Comparison of ENCODE assay signal across 1 cellular context in the genomic region with DNA sequence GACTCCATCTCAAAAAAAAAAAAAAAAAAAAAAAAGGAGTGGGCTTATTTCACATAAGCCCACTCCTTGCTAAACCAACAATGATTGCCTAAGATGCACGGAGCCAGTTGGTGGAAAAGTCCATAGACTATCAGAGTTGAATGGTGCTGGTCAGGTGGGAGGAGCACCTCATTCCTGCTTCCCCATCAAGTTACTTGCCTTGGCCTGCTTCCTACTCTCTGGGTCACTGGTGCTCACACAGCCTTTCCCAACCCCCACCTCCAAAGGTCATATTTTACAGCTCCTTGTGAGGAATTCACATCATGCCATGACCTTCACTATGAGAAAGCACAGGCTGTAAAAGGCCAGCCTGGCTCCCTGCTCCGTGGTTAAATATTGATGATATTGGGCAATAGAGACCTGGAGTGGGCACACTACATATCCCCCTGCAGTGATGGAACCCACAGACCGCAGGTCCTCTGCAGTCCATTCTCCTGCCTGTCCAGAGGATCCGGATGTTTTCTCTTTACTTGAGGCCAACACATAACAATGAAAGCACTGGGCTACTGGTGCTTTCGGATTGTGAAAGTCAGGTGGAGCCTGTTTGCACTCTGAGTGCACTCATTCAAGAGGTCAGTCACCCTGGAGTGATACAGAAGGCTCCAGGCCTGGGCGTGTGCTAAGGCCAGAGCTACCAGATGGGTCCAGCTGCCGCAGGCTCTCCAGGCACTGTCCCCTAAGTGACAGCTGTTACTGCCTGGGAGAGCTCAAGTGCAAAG.
TF ChIP-seq lines count a peak whose summit lies in the region.

A gene (plus strand): TSS at position 664 of the 758 bp plus-strand sequence. CDS start 4,618 bp downstream, outside the sequence.

TF ChIP-seq in HepG2, 621 proteins besides CTCF, POLR2A, EP300 and RAD21 (continued from another document and continues in another):
- TF ChIP-seq, protein P1, sequence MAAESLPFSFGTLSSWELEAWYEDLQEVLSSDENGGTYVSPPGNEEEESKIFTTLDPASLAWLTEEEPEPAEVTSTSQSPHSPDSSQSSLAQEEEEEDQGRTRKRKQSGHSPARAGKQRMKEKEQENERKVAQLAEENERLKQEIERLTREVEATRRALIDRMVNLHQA (CRISPR knock-in tag; IDR thresholded peaks at IDR 0.05), result no peak
- TF ChIP-seq ZNF674 (CRISPR knock-in tag; IDR thresholded peaks at IDR 0.05; ENCODE audit: low read depth) (no peak), RFXANK (CRISPR knock-in tag; IDR thresholded peaks at IDR 0.05) (peak; percentile 77; the same call in 1 of the 2 replicates), NR2F6 (IDR thresholded peaks at IDR 0.05) (peak; percentile 91), NR2F6 (CRISPR knock-in tag; IDR thresholded peaks at IDR 0.05) (peak; percentile 96), NONO (IDR thresholded peaks at IDR 0.05) (no peak), NONO (CRISPR knock-in tag; conservative IDR thresholded peaks at IDR 0.05) (peak; percentile 86), TCF12 (IDR thresholded peaks at IDR 0.05) (no peak), TCF12 (CRISPR knock-in tag; IDR thresholded peaks at IDR 0.05) (0 out of 2 replicates have a peak, but pooled peaks have one; percentile 70), PHF5A (CRISPR knock-in tag; IDR thresholded peaks at IDR 0.05; ENCODE audit: low read depth, unreplicated experiment) (peak; percentile 89), RBFOX2 (IDR thresholded peaks at IDR 0.05; ENCODE audit: low read depth, low read length) (no peak), KDM3A (CRISPR knock-in tag; IDR thresholded peaks at IDR 0.05; ENCODE audit: low read depth) (peak; percentile 77; the same call in 1 of the 2 replicates), FOXP1 (IDR thresholded peaks at IDR 0.05) (0 out of 2 replicates have a peak, but pooled peaks have one; percentile 44), FOXP1 (CRISPR knock-in tag; IDR thresholded peaks at IDR 0.05) (peak; percentile 89), KLF6 (CRISPR knock-in tag; IDR thresholded peaks at IDR 0.05) (peak; percentile 51; the same call in 1 of the 2 replicates), PRPF4 (IDR thresholded peaks at IDR 0.05; ENCODE audit: low read depth, low read length, poor library complexity, severe bottlenecking) (peak; percentile 36), MXD4 (CRISPR knock-in tag; IDR thresholded peaks at IDR 0.05) (peak; percentile 59; the same call in 1 of the 2 replicates), ZNF629 (CRISPR knock-in tag; conservative IDR thresholded peaks at IDR 0.05) (peak; percentile 41; the same call in 1 of the 2 replicates), CEBPG (CRISPR knock-in tag; IDR thresholded peaks at IDR 0.05) (peak; percentile 90), HHEX (CRISPR knock-in tag; IDR thresholded peaks at IDR 0.05) (no peak; the same call in 1 of the 2 replicates), ZSCAN21 (CRISPR knock-in tag; IDR thresholded peaks at IDR 0.05; ENCODE audit: borderline replicate concordance) (0 out of 2 replicates have a peak, but pooled peaks have one; percentile 35), ZNF777 (CRISPR knock-in tag; IDR thresholded peaks at IDR 0.05) (0 out of 2 replicates have a peak, but pooled peaks have one; percentile 39), MIER2 (CRISPR knock-in tag; IDR thresholded peaks at IDR 0.05) (peak; percentile 75), TP53 (CRISPR knock-in tag; conservative IDR thresholded peaks at IDR 0.05) (peak; percentile 48; the same call in 1 of the 2 replicates), ZNF263 (CRISPR knock-in tag; IDR thresholded peaks at IDR 0.05) (peak; percentile 88), ZBTB7A (CRISPR knock-in tag; IDR thresholded peaks at IDR 0.05) (peak; percentile 74; the same call in 1 of the 2 replicates), TCF7 (IDR thresholded peaks at IDR 0.05; ENCODE audit: low read depth) (peak; percentile 37; the same call in 1 of the 2 replicates), SSRP1 (CRISPR knock-in tag; IDR thresholded peaks at IDR 0.05) (peak; percentile 86; the same call in 1 of the 2 replicates), ZKSCAN8 (CRISPR knock-in tag; IDR thresholded peaks at IDR 0.05; ENCODE audit: borderline replicate concordance) (peak; percentile 93; the same call in 1 of the 2 replicates), SOX5 (CRISPR knock-in tag; IDR thresholded peaks at IDR 0.05; ENCODE audit: borderline replicate concordance) (peak; percentile 99)
- TF ChIP-seq, protein P2, sequence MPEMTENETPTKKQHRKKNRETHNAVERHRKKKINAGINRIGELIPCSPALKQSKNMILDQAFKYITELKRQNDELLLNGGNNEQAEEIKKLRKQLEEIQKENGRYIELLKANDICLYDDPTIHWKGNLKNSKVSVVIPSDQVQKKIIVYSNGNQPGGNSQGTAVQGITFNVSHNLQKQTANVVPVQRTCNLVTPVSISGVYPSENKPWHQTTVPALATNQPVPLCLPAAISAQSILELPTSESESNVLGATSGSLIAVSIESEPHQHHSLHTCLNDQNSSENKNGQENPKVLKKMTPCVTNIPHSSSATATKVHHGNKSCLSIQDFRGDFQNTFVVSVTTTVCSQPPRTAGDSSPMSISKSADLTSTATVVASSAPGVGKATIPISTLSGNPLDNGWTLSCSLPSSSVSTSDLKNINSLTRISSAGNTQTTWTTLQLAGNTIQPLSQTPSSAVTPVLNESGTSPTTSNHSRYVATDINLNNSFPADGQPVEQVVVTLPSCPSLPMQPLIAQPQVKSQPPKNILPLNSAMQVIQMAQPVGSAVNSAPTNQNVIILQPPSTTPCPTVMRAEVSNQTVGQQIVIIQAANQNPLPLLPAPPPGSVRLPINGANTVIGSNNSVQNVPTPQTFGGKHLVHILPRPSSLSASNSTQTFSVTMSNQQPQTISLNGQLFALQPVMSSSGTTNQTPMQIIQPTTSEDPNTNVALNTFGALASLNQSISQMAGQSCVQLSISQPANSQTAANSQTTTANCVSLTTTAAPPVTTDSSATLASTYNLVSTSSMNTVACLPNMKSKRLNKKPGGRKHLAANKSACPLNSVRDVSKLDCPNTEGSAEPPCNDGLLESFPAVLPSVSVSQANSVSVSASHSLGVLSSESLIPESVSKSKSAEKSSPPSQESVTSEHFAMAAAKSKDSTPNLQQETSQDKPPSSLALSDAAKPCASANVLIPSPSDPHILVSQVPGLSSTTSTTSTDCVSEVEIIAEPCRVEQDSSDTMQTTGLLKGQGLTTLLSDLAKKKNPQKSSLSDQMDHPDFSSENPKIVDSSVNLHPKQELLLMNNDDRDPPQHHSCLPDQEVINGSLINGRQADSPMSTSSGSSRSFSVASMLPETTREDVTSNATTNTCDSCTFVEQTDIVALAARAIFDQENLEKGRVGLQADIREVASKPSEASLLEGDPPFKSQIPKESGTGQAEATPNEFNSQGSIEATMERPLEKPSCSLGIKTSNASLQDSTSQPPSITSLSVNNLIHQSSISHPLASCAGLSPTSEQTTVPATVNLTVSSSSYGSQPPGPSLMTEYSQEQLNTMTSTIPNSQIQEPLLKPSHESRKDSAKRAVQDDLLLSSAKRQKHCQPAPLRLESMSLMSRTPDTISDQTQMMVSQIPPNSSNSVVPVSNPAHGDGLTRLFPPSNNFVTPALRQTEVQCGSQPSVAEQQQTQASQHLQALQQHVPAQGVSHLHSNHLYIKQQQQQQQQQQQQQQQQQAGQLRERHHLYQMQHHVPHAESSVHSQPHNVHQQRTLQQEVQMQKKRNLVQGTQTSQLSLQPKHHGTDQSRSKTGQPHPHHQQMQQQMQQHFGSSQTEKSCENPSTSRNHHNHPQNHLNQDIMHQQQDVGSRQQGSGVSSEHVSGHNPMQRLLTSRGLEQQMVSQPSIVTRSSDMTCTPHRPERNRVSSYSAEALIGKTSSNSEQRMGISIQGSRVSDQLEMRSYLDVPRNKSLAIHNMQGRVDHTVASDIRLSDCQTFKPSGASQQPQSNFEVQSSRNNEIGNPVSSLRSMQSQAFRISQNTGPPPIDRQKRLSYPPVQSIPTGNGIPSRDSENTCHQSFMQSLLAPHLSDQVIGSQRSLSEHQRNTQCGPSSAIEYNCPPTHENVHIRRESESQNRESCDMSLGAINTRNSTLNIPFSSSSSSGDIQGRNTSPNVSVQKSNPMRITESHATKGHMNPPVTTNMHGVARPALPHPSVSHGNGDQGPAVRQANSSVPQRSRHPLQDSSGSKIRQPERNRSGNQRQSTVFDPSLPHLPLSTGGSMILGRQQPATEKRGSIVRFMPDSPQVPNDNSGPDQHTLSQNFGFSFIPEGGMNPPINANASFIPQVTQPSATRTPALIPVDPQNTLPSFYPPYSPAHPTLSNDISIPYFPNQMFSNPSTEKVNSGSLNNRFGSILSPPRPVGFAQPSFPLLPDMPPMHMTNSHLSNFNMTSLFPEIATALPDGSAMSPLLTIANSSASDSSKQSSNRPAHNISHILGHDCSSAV (CRISPR knock-in tag; IDR thresholded peaks at IDR 0.05; ENCODE audit: borderline replicate concordance), result no peak
- TF ChIP-seq, protein P3, sequence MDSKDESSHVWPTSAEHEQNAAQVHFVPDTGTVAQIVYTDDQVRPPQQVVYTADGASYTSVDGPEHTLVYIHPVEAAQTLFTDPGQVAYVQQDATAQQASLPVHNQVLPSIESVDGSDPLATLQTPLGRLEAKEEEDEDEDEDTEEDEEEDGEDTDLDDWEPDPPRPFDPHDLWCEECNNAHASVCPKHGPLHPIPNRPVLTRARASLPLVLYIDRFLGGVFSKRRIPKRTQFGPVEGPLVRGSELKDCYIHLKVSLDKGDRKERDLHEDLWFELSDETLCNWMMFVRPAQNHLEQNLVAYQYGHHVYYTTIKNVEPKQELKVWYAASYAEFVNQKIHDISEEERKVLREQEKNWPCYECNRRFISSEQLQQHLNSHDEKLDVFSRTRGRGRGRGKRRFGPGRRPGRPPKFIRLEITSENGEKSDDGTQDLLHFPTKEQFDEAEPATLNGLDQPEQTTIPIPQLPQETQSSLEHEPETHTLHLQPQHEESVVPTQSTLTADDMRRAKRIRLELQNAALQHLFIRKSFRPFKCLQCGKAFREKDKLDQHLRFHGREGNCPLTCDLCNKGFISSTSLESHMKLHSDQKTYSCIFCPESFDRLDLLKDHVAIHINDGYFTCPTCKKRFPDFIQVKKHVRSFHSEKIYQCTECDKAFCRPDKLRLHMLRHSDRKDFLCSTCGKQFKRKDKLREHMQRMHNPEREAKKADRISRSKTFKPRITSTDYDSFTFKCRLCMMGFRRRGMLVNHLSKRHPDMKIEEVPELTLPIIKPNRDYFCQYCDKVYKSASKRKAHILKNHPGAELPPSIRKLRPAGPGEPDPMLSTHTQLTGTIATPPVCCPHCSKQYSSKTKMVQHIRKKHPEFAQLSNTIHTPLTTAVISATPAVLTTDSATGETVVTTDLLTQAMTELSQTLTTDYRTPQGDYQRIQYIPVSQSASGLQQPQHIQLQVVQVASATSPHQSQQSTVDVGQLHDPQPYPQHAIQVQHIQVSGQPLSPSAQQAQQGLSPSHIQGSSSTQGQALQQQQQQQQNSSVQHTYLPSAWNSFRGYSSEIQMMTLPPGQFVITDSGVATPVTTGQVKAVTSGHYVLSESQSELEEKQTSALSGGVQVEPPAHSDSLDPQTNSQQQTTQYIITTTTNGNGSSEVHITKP (CRISPR knock-in tag; IDR thresholded peaks at IDR 0.05; ENCODE audit: low read depth), result peak; percentile 68; the same call in 1 of the 2 replicates
- TF ChIP-seq, protein P4, sequence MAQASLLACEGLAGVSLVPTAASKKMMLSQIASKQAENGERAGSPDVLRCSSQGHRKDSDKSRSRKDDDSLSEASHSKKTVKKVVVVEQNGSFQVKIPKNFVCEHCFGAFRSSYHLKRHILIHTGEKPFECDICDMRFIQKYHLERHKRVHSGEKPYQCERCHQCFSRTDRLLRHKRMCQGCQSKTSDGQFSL (CRISPR knock-in tag; IDR thresholded peaks at IDR 0.05), result 0 out of 2 replicates have a peak, but pooled peaks have one; percentile 39
- TF ChIP-seq, protein P5, sequence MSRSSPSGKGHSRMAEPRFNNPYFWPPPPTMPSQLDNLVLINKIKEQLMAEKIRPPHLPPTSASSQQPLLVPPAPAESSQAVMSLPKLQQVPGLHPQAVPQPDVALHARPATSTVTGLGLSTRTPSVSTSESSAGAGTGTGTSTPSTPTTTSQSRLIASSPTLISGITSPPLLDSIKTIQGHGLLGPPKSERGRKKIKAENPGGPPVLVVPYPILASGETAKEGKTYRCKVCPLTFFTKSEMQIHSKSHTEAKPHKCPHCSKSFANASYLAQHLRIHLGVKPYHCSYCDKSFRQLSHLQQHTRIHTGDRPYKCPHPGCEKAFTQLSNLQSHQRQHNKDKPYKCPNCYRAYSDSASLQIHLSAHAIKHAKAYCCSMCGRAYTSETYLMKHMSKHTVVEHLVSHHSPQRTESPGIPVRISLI (CRISPR knock-in tag; IDR thresholded peaks at IDR 0.05; ENCODE audit: borderline replicate concordance), result peak; percentile 74
- TF ChIP-seq, protein P6, sequence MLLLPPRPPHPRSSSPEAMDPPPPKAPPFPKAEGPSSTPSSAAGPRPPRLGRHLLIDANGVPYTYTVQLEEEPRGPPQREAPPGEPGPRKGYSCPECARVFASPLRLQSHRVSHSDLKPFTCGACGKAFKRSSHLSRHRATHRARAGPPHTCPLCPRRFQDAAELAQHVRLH (CRISPR knock-in tag; IDR thresholded peaks at IDR 0.05; ENCODE audit: borderline replicate concordance, low read depth), result 0 out of 2 replicates have a peak, but pooled peaks have one; percentile 57
- TF ChIP-seq, protein P7, sequence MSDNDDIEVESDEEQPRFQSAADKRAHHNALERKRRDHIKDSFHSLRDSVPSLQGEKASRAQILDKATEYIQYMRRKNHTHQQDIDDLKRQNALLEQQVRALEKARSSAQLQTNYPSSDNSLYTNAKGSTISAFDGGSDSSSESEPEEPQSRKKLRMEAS (IDR thresholded peaks at IDR 0.05), result peak; percentile 64
- TF ChIP-seq, protein P8, sequence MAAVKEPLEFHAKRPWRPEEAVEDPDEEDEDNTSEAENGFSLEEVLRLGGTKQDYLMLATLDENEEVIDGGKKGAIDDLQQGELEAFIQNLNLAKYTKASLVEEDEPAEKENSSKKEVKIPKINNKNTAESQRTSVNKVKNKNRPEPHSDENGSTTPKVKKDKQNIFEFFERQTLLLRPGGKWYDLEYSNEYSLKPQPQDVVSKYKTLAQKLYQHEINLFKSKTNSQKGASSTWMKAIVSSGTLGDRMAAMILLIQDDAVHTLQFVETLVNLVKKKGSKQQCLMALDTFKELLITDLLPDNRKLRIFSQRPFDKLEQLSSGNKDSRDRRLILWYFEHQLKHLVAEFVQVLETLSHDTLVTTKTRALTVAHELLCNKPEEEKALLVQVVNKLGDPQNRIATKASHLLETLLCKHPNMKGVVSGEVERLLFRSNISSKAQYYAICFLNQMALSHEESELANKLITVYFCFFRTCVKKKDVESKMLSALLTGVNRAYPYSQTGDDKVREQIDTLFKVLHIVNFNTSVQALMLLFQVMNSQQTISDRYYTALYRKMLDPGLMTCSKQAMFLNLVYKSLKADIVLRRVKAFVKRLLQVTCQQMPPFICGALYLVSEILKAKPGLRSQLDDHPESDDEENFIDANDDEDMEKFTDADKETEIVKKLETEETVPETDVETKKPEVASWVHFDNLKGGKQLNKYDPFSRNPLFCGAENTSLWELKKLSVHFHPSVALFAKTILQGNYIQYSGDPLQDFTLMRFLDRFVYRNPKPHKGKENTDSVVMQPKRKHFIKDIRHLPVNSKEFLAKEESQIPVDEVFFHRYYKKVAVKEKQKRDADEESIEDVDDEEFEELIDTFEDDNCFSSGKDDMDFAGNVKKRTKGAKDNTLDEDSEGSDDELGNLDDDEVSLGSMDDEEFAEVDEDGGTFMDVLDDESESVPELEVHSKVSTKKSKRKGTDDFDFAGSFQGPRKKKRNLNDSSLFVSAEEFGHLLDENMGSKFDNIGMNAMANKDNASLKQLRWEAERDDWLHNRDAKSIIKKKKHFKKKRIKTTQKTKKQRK (IDR thresholded peaks at IDR 0.05; ENCODE audit: low read length), result no peak
